ENCODE assay signal across 20 cellular contexts in genomic region chr9:85040806-85041575, GRCh38.
A peak's percentile ranks its signal among the peaks of the same experiment; 100 is the strongest.
DNase-seq lines count a peak whose midpoint lies in the region; ATAC-seq, FAIRE-seq and TF ChIP-seq lines count a peak whose summit lies in the region.
"Had no signal": no experiment of that assay in that cellular context is flagged by ENCODE, and none has a peak within 500 bp of the region (broad histone marks: within the 10 kb centered on the region; RNA-seq: fewer than 3 reads in every experiment).

No MANE protein-coding gene starts in this region.

- DNase-seq in GM13976 (ENCODE audit: low spot score) (peak; percentile 34), amygdala (lab: John Stamatoyannopoulos, UW) (peak in 54 of 56 donors; percentile 30 to 92 (median 76)), head of caudate nucleus (peak; percentile 70 to 94 (median 84)), pons (ENCODE audit: low spot score) (peak; percentile 70), kidney (no peak), DMS153 treated with DMSO at 0.1 percent for 48 hours (lab: John Stamatoyannopoulos, UW; ENCODE audit: unreplicated experiment) (no peak)
- DNase-seq: activated CD4-positive, alpha-beta T cell treated with anti-CD3 and anti-CD28 coated beads, Interleukin-2, amount 50 U/mL, for 48 hours; activated T-cell treated with anti-CD3 and anti-CD28 coated beads, Interleukin-2, amount 50 U/mL, for 24 hours; AML-193; central memory CD4-positive, alpha-beta T cell; gastrocnemius medialis; MG63; NK-92 treated with Interleukin-12 subunit alpha and Interleukin-12 subunit beta, amount 100 ng/mL, for 24 hours; stimulated activated CD4-positive, alpha-beta T cell treated with anti-CD3 and anti-CD28 coated beads, Interleukin-4, amount 100 ng/mL, for 24 hours; stimulated activated CD8-positive, alpha-beta memory T cell treated with anti-CD3 and anti-CD28 coated beads, Interleukin-4, amount 100 ng/mL, for 48 hours had no signal

- no peaks in the 10 kb centered on the region for H3K4me1 ChIP-seq in kidney (ENCODE audit: control insufficient read depth in 1 of 2, insufficient read depth in 1 of 2, low read depth in 1 of 2, low read length in 2 of 2)
- H3K4me1 ChIP-seq: gastrocnemius medialis had no signal

- no peaks in the 10 kb centered on the region for H3K36me3 ChIP-seq in kidney (ENCODE audit: control insufficient read depth in 1 of 2, insufficient read depth in 2 of 2, low read length in 2 of 2)
- H3K36me3 ChIP-seq: gastrocnemius medialis, MG63, thoracic aorta had no signal

- in situ Hi-C loops in GM13976 (cut with MboI; ENCODE audit: low sequenced_read_pairs, unreplicated experiment), result no loop called here

- intact Hi-C loops in head of caudate nucleus (cut with DNase I) (loop anchor here (5.0 kb wide), 1 partner anchor 374 kb away; the partner anchor contains the start of gene NTRK2), kidney (cut with DNase I) (no loop called here)

- no peak overlapping the region for H3K27ac ChIP-seq in kidney (ENCODE audit: low read depth in 2 of 2, low read length in 2 of 2)
- H3K27ac ChIP-seq: gastrocnemius medialis, RWPE1, thoracic aorta had no signal

- no peak for ATAC-seq in HG03565 (IDR thresholded peaks at IDR 0.05; ENCODE audit: unreplicated experiment)
- ATAC-seq: gastrocnemius medialis, HepG2 had no signal

- no peak overlapping the region for H3K4me3 ChIP-seq in kidney (ENCODE audit: low read length in 2 of 2)
- H3K4me3 ChIP-seq: gastrocnemius medialis, MG63, thoracic aorta had no signal

- TF ChIP-seq CTCF in GM13976 (IDR thresholded peaks at IDR 0.05; ENCODE audit: borderline replicate concordance, control extremely low read depth, extremely low read depth, insufficient read depth, missing control alignments) (no peak), kidney (IDR thresholded peaks at IDR 0.05; ENCODE audit: borderline replicate concordance, extremely low read depth, insufficient read depth) (no peak)

- no peak for FAIRE-seq in kidney (lab: Jason Lieb, UNC)
- FAIRE-seq: GM18507, HepG2 had no signal

- H3K9me3 ChIP-seq in kidney (ENCODE audit: control insufficient read depth in 1 of 2, low read length in 2 of 2), result no peaks in the 10 kb centered on the region
- H3K9me3 ChIP-seq: gastrocnemius medialis, MG63, thoracic aorta had no signal

- H3K9ac ChIP-seq in kidney (ENCODE audit: low read length in 2 of 2), result no peak overlapping the region

Comparison
In these comparisons a context has a peak if more than half of its experiments do, and no peak if none do; other contexts are left out.
1. DNase-seq: peak in GM13976 (single experiment), amygdala (54 of 56), head of caudate nucleus (42 of 42) and pons (single experiment); none in kidney (single experiment) and DMS153 treated with DMSO at 0.1 percent for 48 hours (single experiment).